17 cellular contexts compared by ENCODE assay signal in genomic region chr2:24620936-24621335, GRCh38.
"Had no signal": no experiment of that assay in that cellular context is flagged by ENCODE, and none has a peak within 500 bp of the region (broad histone marks: within the 10 kb centered on the region; RNA-seq: fewer than 3 reads in every experiment).

No MANE protein-coding gene starts in this region.

- DNase-seq: activated CD4-positive, alpha-beta memory T cell treated with anti-CD3 and anti-CD28 coated beads for 36 hours; activated CD4-positive, alpha-beta T cell treated with anti-CD3 and anti-CD28 coated beads for 36 hours; activated CD8-positive, alpha-beta memory T cell treated with anti-CD3 and anti-CD28 coated beads, Interleukin-2, amount 10 ng/mL, durations not matched to agents 7 days and 5 days; activated naive CD4-positive, alpha-beta T cell treated with anti-CD3 and anti-CD28 coated beads, Interleukin-2, amount 10 ng/mL, durations not matched to agents 7 days and 5 days; activated T-cell treated with anti-CD3 and anti-CD28 coated beads, Interleukin-2, amount 50 U/mL, for 1 hour; central memory CD4-positive, alpha-beta T cell; esophagus squamous epithelium; heart left ventricle; islet precursor cell; mucosa of descending colon; naive thymus-derived CD8-positive, alpha-beta T cell; stimulated activated CD4-positive, alpha-beta T cell treated with anti-CD3 and anti-CD28 coated beads, Interleukin-12 subunit alpha, Interleukin-12 subunit beta, amount 100 ng/mL, for 4 hours; stimulated activated CD4-positive, alpha-beta T cell treated with anti-CD3 and anti-CD28 coated beads, Interleukin-2, amount 100 ng/mL, for 24 hours; stomach had no signal

- H3K36me3 ChIP-seq: esophagus squamous epithelium, heart left ventricle, stomach, thoracic aorta had no signal

- H3K4me3 ChIP-seq: coronary artery, esophagus squamous epithelium, heart left ventricle, mucosa of descending colon, stomach, thoracic aorta had no signal

- H3K27ac Mint-ChIP-seq: activated CD4-positive, alpha-beta memory T cell treated with anti-CD3 and anti-CD28 coated beads for 36 hours; activated CD4-positive, alpha-beta T cell treated with anti-CD3 and anti-CD28 coated beads for 36 hours; activated CD8-positive, alpha-beta memory T cell treated with anti-CD3 and anti-CD28 coated beads, Interleukin-2, amount 10 ng/mL, durations not matched to agents 7 days and 5 days; activated naive CD4-positive, alpha-beta T cell treated with anti-CD3 and anti-CD28 coated beads, Interleukin-2, amount 10 ng/mL, durations not matched to agents 7 days and 5 days; activated T-helper 2 cell treated with anti-CD3 and anti-CD28 coated beads, Interferon-gamma antibody, Interleukin-2, Interleukin-4, amounts not matched to agents 10 μg/mL and 5 μg/mL and 100 μg/mL, durations not matched to agents 14 hours and 24 hours and 36 hours; naive thymus-derived CD8-positive, alpha-beta T cell had no signal

- H3K4me3 Mint-ChIP-seq: activated CD4-positive, alpha-beta memory T cell treated with anti-CD3 and anti-CD28 coated beads for 36 hours; activated CD4-positive, alpha-beta T cell treated with anti-CD3 and anti-CD28 coated beads for 36 hours; activated CD8-positive, alpha-beta memory T cell treated with anti-CD3 and anti-CD28 coated beads, Interleukin-2, amount 10 ng/mL, durations not matched to agents 7 days and 5 days; activated naive CD4-positive, alpha-beta T cell treated with anti-CD3 and anti-CD28 coated beads, Interleukin-2, amount 10 ng/mL, durations not matched to agents 7 days and 5 days; naive thymus-derived CD8-positive, alpha-beta T cell had no signal

- H3K9me3 Mint-ChIP-seq: activated CD4-positive, alpha-beta memory T cell treated with anti-CD3 and anti-CD28 coated beads for 36 hours; activated naive CD4-positive, alpha-beta T cell treated with anti-CD3 and anti-CD28 coated beads, Interleukin-2, amount 10 ng/mL, durations not matched to agents 7 days and 5 days; activated T-helper 2 cell treated with anti-CD3 and anti-CD28 coated beads, Interferon-gamma antibody, Interleukin-2, Interleukin-4, amounts not matched to agents 10 μg/mL and 5 μg/mL and 100 μg/mL, durations not matched to agents 14 hours and 24 hours and 36 hours; naive thymus-derived CD8-positive, alpha-beta T cell had no signal

- H3K27me3 Mint-ChIP-seq: activated CD4-positive, alpha-beta memory T cell treated with anti-CD3 and anti-CD28 coated beads for 36 hours; activated CD4-positive, alpha-beta T cell treated with anti-CD3 and anti-CD28 coated beads for 36 hours; activated CD8-positive, alpha-beta memory T cell treated with anti-CD3 and anti-CD28 coated beads, Interleukin-2, amount 10 ng/mL, durations not matched to agents 7 days and 5 days; activated naive CD4-positive, alpha-beta T cell treated with anti-CD3 and anti-CD28 coated beads, Interleukin-2, amount 10 ng/mL, durations not matched to agents 7 days and 5 days; naive thymus-derived CD8-positive, alpha-beta T cell had no signal

- H3K27me3 ChIP-seq: esophagus squamous epithelium, heart left ventricle, stomach had no signal

- H3K36me3 Mint-ChIP-seq: activated naive CD4-positive, alpha-beta T cell treated with anti-CD3 and anti-CD28 coated beads, Interleukin-2, amount 10 ng/mL, durations not matched to agents 7 days and 5 days had no signal

- H3K9me3 ChIP-seq: esophagus squamous epithelium, heart left ventricle, mucosa of descending colon, stomach, thoracic aorta had no signal

- H3K27ac ChIP-seq: coronary artery, esophagus squamous epithelium, heart left ventricle, stomach, thoracic aorta had no signal

- H3K4me1 Mint-ChIP-seq: activated naive CD4-positive, alpha-beta T cell treated with anti-CD3 and anti-CD28 coated beads, Interleukin-2, amount 10 ng/mL, durations not matched to agents 7 days and 5 days had no signal
